In genomic region chr12:107845226-107845979, GRCh38 we compare ENCODE assay signal across 3 cellular contexts.
TF ChIP-seq lines count a peak whose summit lies in the region.

No MANE protein-coding gene starts in this region.

TF ChIP-seq in SK-N-SH, 30 proteins besides CTCF, POLR2A, EP300 and RAD21 (continued from another document):
- TF ChIP-seq NFIC (IDR thresholded peaks at IDR 0.05; ENCODE audit: borderline replicate concordance) (no peak), GABPA (IDR thresholded peaks at IDR 0.05; ENCODE audit: low read depth) (no peak), SMC3 (IDR thresholded peaks at IDR 0.05; ENCODE audit: low read depth, low read length) (no peak), FOSL2 (IDR thresholded peaks at IDR 0.05; ENCODE audit: borderline replicate concordance, low read depth) (no peak), MEF2A (IDR thresholded peaks at IDR 0.05; ENCODE audit: borderline replicate concordance, low read depth) (no peak), TEAD4 (IDR thresholded peaks at IDR 0.05; ENCODE audit: borderline replicate concordance, insufficient read depth) (no peak)
TF ChIP-seq in SK-N-SH: peak in this region for 0.

TF ChIP-seq in SK-N-SH treated with all-trans-retinoic acid at 6 μM for 48 hours, 23 proteins besides CTCF, POLR2A, EP300 and RAD21 (continued from another document):
- TF ChIP-seq, protein P1, sequence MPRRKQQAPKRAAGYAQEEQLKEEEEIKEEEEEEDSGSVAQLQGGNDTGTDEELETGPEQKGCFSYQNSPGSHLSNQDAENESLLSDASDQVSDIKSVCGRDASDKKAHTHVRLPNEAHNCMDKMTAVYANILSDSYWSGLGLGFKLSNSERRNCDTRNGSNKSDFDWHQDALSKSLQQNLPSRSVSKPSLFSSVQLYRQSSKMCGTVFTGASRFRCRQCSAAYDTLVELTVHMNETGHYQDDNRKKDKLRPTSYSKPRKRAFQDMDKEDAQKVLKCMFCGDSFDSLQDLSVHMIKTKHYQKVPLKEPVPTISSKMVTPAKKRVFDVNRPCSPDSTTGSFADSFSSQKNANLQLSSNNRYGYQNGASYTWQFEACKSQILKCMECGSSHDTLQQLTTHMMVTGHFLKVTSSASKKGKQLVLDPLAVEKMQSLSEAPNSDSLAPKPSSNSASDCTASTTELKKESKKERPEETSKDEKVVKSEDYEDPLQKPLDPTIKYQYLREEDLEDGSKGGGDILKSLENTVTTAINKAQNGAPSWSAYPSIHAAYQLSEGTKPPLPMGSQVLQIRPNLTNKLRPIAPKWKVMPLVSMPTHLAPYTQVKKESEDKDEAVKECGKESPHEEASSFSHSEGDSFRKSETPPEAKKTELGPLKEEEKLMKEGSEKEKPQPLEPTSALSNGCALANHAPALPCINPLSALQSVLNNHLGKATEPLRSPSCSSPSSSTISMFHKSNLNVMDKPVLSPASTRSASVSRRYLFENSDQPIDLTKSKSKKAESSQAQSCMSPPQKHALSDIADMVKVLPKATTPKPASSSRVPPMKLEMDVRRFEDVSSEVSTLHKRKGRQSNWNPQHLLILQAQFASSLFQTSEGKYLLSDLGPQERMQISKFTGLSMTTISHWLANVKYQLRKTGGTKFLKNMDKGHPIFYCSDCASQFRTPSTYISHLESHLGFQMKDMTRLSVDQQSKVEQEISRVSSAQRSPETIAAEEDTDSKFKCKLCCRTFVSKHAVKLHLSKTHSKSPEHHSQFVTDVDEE (CRISPR knock-in tag; IDR thresholded peaks at IDR 0.05): no peak
- TF ChIP-seq CSDC2 (CRISPR knock-in tag; IDR thresholded peaks at IDR 0.05) (no peak), ZNF70 (CRISPR knock-in tag; IDR thresholded peaks at IDR 0.05) (no peak), TCF4 (CRISPR knock-in tag; IDR thresholded peaks at IDR 0.05; ENCODE audit: borderline replicate concordance) (no peak), ZFP30 (CRISPR knock-in tag; IDR thresholded peaks at IDR 0.05) (no peak), PPARA (CRISPR knock-in tag; IDR thresholded peaks at IDR 0.05; ENCODE audit: borderline replicate concordance) (no peak), RARB (CRISPR knock-in tag; IDR thresholded peaks at IDR 0.05) (no peak), BACH2 (CRISPR knock-in tag; IDR thresholded peaks at IDR 0.05; ENCODE audit: borderline replicate concordance) (no peak), ARNTL (CRISPR knock-in tag; IDR thresholded peaks at IDR 0.05; ENCODE audit: borderline replicate concordance, low read depth) (no peak), POU6F1 (CRISPR knock-in tag; IDR thresholded peaks at IDR 0.05; ENCODE audit: borderline replicate concordance, low read depth) (no peak), ZC3H10 (CRISPR knock-in tag; IDR thresholded peaks at IDR 0.05) (no peak), ISL1 (CRISPR knock-in tag; IDR thresholded peaks at IDR 0.05) (no peak), ZNF565 (CRISPR knock-in tag; conservative IDR thresholded peaks at IDR 0.05; ENCODE audit: low read depth) (no peak), SNAI2 (CRISPR knock-in tag; IDR thresholded peaks at IDR 0.05) (no peak)
- TF ChIP-seq, protein P2, sequence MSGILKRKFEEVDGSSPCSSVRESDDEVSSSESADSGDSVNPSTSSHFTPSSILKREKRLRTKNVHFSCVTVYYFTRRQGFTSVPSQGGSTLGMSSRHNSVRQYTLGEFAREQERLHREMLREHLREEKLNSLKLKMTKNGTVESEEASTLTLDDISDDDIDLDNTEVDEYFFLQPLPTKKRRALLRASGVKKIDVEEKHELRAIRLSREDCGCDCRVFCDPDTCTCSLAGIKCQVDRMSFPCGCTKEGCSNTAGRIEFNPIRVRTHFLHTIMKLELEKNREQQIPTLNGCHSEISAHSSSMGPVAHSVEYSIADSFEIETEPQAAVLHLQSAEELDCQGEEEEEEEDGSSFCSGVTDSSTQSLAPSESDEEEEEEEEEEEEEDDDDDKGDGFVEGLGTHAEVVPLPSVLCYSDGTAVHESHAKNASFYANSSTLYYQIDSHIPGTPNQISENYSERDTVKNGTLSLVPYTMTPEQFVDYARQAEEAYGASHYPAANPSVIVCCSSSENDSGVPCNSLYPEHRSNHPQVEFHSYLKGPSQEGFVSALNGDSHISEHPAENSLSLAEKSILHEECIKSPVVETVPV (CRISPR knock-in tag; IDR thresholded peaks at IDR 0.05): no peak
- TF ChIP-seq, protein P3, sequence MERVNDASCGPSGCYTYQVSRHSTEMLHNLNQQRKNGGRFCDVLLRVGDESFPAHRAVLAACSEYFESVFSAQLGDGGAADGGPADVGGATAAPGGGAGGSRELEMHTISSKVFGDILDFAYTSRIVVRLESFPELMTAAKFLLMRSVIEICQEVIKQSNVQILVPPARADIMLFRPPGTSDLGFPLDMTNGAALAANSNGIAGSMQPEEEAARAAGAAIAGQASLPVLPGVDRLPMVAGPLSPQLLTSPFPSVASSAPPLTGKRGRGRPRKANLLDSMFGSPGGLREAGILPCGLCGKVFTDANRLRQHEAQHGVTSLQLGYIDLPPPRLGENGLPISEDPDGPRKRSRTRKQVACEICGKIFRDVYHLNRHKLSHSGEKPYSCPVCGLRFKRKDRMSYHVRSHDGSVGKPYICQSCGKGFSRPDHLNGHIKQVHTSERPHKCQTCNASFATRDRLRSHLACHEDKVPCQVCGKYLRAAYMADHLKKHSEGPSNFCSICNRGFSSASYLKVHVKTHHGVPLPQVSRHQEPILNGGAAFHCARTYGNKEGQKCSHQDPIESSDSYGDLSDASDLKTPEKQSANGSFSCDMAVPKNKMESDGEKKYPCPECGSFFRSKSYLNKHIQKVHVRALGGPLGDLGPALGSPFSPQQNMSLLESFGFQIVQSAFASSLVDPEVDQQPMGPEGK (CRISPR knock-in tag; IDR thresholded peaks at IDR 0.05; ENCODE audit: borderline replicate concordance): no peak
- TF ChIP-seq, protein P4, sequence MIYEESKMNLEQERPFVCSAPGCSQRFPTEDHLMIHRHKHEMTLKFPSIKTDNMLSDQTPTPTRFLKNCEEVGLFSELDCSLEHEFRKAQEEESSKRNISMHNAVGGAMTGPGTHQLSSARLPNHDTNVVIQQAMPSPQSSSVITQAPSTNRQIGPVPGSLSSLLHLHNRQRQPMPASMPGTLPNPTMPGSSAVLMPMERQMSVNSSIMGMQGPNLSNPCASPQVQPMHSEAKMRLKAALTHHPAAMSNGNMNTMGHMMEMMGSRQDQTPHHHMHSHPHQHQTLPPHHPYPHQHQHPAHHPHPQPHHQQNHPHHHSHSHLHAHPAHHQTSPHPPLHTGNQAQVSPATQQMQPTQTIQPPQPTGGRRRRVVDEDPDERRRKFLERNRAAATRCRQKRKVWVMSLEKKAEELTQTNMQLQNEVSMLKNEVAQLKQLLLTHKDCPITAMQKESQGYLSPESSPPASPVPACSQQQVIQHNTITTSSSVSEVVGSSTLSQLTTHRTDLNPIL (CRISPR knock-in tag; IDR thresholded peaks at IDR 0.05; ENCODE audit: low read depth): no peak
TF ChIP-seq in SK-N-SH treated with all-trans-retinoic acid at 6 μM for 48 hours: peak in this region for 0.

TF ChIP-seq in H1, 55 proteins besides CTCF, POLR2A, EP300 and RAD21 (continued from another document):
- TF ChIP-seq KDM4A (IDR thresholded peaks at IDR 0.05; ENCODE audit: low read depth, low read length, severe bottlenecking): peak; percentile 44
- TF ChIP-seq, protein P5, sequence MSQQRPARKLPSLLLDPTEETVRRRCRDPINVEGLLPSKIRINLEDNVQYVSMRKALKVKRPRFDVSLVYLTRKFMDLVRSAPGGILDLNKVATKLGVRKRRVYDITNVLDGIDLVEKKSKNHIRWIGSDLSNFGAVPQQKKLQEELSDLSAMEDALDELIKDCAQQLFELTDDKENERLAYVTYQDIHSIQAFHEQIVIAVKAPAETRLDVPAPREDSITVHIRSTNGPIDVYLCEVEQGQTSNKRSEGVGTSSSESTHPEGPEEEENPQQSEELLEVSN (IDR thresholded peaks at IDR 0.05): peak; percentile 8; the same call in 1 of the 2 replicates
- TF ChIP-seq HDAC6 (IDR thresholded peaks at IDR 0.05; ENCODE audit: low read depth, low read length): no peak
- no peak for TF ChIP-seq RFX5 (IDR thresholded peaks at IDR 0.05; ENCODE audit: borderline replicate concordance, low read depth, low read length)
- TF ChIP-seq GTF2F1 (IDR thresholded peaks at IDR 0.05; ENCODE audit: borderline replicate concordance, low read depth, low read length): no peak
